In the genomic region with DNA sequence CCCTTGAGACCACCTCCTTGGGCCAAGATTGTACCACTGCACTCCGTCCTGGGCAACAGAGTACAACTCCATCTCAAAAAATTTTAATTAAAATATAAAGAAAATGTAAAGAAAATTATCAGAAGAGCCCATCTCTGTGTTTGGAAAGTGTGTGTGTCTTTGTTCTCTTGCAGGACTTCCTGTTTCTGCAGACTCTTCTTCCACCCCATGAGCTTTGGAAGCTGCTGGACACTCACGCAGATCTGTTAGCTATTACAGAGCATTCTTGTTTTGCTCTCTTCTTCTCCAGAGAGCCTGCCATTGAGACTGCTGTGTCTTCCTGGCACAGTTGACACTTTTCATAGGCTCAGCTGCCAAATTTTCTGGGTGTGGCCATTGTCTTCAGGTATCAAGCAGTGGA, we compare ENCODE assay signal across 15 cellular contexts.
"Had no signal": no experiment of that assay in that cellular context is flagged by ENCODE, and none has a peak within 500 bp of the region (broad histone marks: within the 10 kb centered on the region; RNA-seq: fewer than 3 reads in every experiment).

No MANE protein-coding gene starts in this region.

- DNase-seq: activated CD4-positive, alpha-beta T cell treated with anti-CD3 and anti-CD28 coated beads, Interleukin-2, amount 50 U/mL, for 1 hour; activated naive CD4-positive, alpha-beta T cell treated with anti-CD3 and anti-CD28 coated beads, Interleukin-2, amount 50 U/mL, for 16 hours; activated T-cell treated with anti-CD3 and anti-CD28 coated beads, Interleukin-2, amount 50 U/mL, for 1 hour; heart left ventricle; mesendoderm; occipital lobe; stimulated activated CD4-positive, alpha-beta T cell treated with anti-CD3 and anti-CD28 coated beads, Interleukin-15, amount 100 ng/mL, for 24 hours; stimulated activated CD4-positive, alpha-beta T cell treated with anti-CD3 and anti-CD28 coated beads, Interleukin-4, amount 100 ng/mL, for 1 hour; stimulated activated naive CD4-positive, alpha-beta T cell treated with Interleukin-2 at 50 U/mL for 16 hours; transverse colon had no signal

- H3K27ac ChIP-seq: heart left ventricle, right atrium auricular region, transverse colon had no signal

- H3K27me3 ChIP-seq: right atrium auricular region, transverse colon had no signal

- FAIRE-seq: astrocyte, bronchial epithelial cell, frontal cortex had no signal

- H3K4me1 ChIP-seq: heart left ventricle, right atrium auricular region had no signal

- H3K36me3 ChIP-seq: heart left ventricle, right atrium auricular region, transverse colon had no signal

- H3K9me3 ChIP-seq: right atrium auricular region, transverse colon had no signal

- H3K4me3 ChIP-seq: heart left ventricle, right atrium auricular region, transverse colon had no signal

- ATAC-seq: activated CD4-positive, CD25-positive, alpha-beta regulatory T cell treated with anti-CD3 and anti-CD28 coated beads, Interleukin-2, amount 50 U/mL, for 24 hours; heart left ventricle had no signal
